8 cellular contexts compared by ENCODE assay signal in genomic region chr12:53751336-53752191, GRCh38. TPM values are rescaled to one million over a fixed set of nuclear protein-coding genes. Genes with fewer than 3 reads are reported as not detected.
DNase-seq lines count a peak whose midpoint lies in the region; ATAC-seq and TF ChIP-seq lines count a peak whose summit lies in the region.

Gene CISTR, minus strand, starts transcription at chr12:53751979.

- peak within 1 kb of the TSS; percentile 59 for H3K4me3 ChIP-seq in CD8-positive, alpha-beta T cell (ENCODE audit: low read depth, low read length)
- H3K4me3 ChIP-seq in SJSA1 (peak within 1 kb of the TSS; percentile 23), duodenal mucosa (ENCODE audit: low read depth in 1 of 2, low read length in 2 of 2) (peak within 1 kb of the TSS; percentile 57 to 63), muscle layer of duodenum (ENCODE audit: low read depth in 1 of 2, low read length in 2 of 2) (peak within 1 kb of the TSS; percentile 35 to 70)

- intact Hi-C loops in CD8-positive, alpha-beta T cell (cut with DNase I, micrococcal nuclease) = no loop called here

- POLR2A ChIA-PET in CD8-positive, alpha-beta T cell (lab: Charles Lee) = interaction anchor here (0.7 to 1.7 kb wide), 2 partner anchors 9 to 24 kb away, joined by 4 to 7 read pairs; partner anchors contain the start of gene CALCOCO1

- H3K4me3 Mint-ChIP-seq in CD8-positive, alpha-beta T cell = no peak within 1 kb of the TSS

- H3K9me3 ChIP-seq in CD8-positive, alpha-beta T cell (ENCODE audit: low read length) = no peaks in the 10 kb centered on the region
- no peaks in the 10 kb centered on the region for H3K9me3 ChIP-seq in SJSA1 (replicated peaks)
- H3K9me3 ChIP-seq in duodenal mucosa (ENCODE audit: control insufficient read depth in 1 of 2, low read length in 2 of 2) = no peaks in the 10 kb centered on the region
- no peaks in the 10 kb centered on the region for H3K9me3 ChIP-seq in muscle layer of duodenum (ENCODE audit: control insufficient read depth in 1 of 2, low read length in 2 of 2)

- H3K27ac Mint-ChIP-seq in CD8-positive, alpha-beta T cell = no peak within 1 kb of the TSS

- CTCF ChIA-PET in CD8-positive, alpha-beta T cell (lab: Charles Lee) = interaction anchor here (1.1 to 6.9 kb wide), 5 partner anchors 7 to 53 kb away, joined by 3 to 137 read pairs (median 4); no protein-coding TSS in a partner anchor

- peak; percentile 27 for ATAC-seq in CD8-positive, alpha-beta T cell
- ATAC-seq in GM21737 (IDR thresholded peaks at IDR 0.05; ENCODE audit: unreplicated experiment) = peak; percentile 32
- no peak for ATAC-seq in GM21786 (IDR thresholded peaks at IDR 0.05; ENCODE audit: unreplicated experiment)

- no peak for TF ChIP-seq CTCF in CD8-positive, alpha-beta T cell (IDR thresholded peaks at IDR 0.05)

- peaks cover 22% of the 10 kb centered on the region for H3K4me1 Mint-ChIP-seq in CD8-positive, alpha-beta T cell (ENCODE audit: low read depth)

- no peaks in the 10 kb centered on the region for H3K9me3 Mint-ChIP-seq in CD8-positive, alpha-beta T cell

- DNase-seq in CD8-positive, alpha-beta T cell = peak in 4 of 7 experiments; percentile 25 to 70 (median 38)
- no peak for DNase-seq in SJSA1 (ENCODE audit: low read depth in 1 of 2, low spot score in 2 of 2)
- DNase-seq in inferior parietal cortex (ENCODE audit: extremely low spot score) = no peak
- no peak for DNase-seq in ureter (ENCODE audit: low spot score)

- no peaks in the 10 kb centered on the region for H3K36me3 ChIP-seq in CD8-positive, alpha-beta T cell (ENCODE audit: insufficient read depth, low read length)
- H3K36me3 ChIP-seq in SJSA1 (no peaks in the 10 kb centered on the region), duodenal mucosa (ENCODE audit: control insufficient read depth in 1 of 2, insufficient read depth in 2 of 2, low read length in 2 of 2) (no peaks in the 10 kb centered on the region), muscle layer of duodenum (ENCODE audit: control insufficient read depth in 1 of 2, insufficient read depth in 2 of 2, low read length in 2 of 2) (no peaks in the 10 kb centered on the region)

- peaks cover 7% of the 10 kb centered on the region for H3K27me3 Mint-ChIP-seq in CD8-positive, alpha-beta T cell (ENCODE audit: low read depth)

- peaks cover 12% of the 10 kb centered on the region for H3K27me3 ChIP-seq in CD8-positive, alpha-beta T cell (ENCODE audit: insufficient read depth, low read length)
- H3K27me3 ChIP-seq in SJSA1 (replicated peaks) (peaks cover 35% of the 10 kb centered on the region), duodenal mucosa (ENCODE audit: control insufficient read depth in 1 of 2, insufficient read depth in 2 of 2, low read length in 2 of 2) (peaks cover 80 to 89% of the 10 kb centered on the region in 2 donors), muscle layer of duodenum (ENCODE audit: low read depth, low read length) (peaks cover 49% of the 10 kb centered on the region)

- H3K27ac ChIP-seq in CD8-positive, alpha-beta T cell (ENCODE audit: low read depth, low read length) = no peak within 1 kb of the TSS
- no peak within 1 kb of the TSS for H3K27ac ChIP-seq in SJSA1
- H3K27ac ChIP-seq in duodenal mucosa (ENCODE audit: low read depth, low read length) = no peak within 1 kb of the TSS
- no peak within 1 kb of the TSS for H3K27ac ChIP-seq in muscle layer of duodenum (ENCODE audit: low read length)

- H3K36me3 Mint-ChIP-seq in CD8-positive, alpha-beta T cell = no peaks in the 10 kb centered on the region

- H3K4me1 ChIP-seq in CD8-positive, alpha-beta T cell (ENCODE audit: insufficient read depth, low read length) = peaks cover 25% of the 10 kb centered on the region
- H3K4me1 ChIP-seq in SJSA1 (replicated peaks) (peaks cover 32% of the 10 kb centered on the region), duodenal mucosa (ENCODE audit: control insufficient read depth in 1 of 2, insufficient read depth in 2 of 2, low read length in 2 of 2) (peaks cover 0 to 14% of the 10 kb centered on the region in 2 donors), muscle layer of duodenum (ENCODE audit: control insufficient read depth in 1 of 2, insufficient read depth in 2 of 2, low read length in 2 of 2) (peaks cover 0 to 28% of the 10 kb centered on the region in 2 donors)

- H3K9ac ChIP-seq in duodenal mucosa (ENCODE audit: low read depth in 1 of 2, low read length in 2 of 2) = peak within 1 kb of the TSS in 1 of 2 donors; percentile 33

RNA-seq across cellular contexts. Expression of gene CISTR, which starts in this region (rescaled TPM):
- not detected for total RNA-seq in CD8-positive, alpha-beta T cell
- total RNA-seq in SJSA1 (2014; rRNA removed; shearing (Covaris generic)) = not detected in 2 replicates
- total RNA-seq in ureter = not detected

Comparison
In these comparisons a context has a peak if more than half of its experiments do, and no peak if none do; other contexts are left out.
1. Peak in DNase-seq, ATAC-seq and H3K4me3 ChIP-seq in CD8-positive, alpha-beta T cell; RNA of the gene not detected or under 1 TPM.